In the genomic region with DNA sequence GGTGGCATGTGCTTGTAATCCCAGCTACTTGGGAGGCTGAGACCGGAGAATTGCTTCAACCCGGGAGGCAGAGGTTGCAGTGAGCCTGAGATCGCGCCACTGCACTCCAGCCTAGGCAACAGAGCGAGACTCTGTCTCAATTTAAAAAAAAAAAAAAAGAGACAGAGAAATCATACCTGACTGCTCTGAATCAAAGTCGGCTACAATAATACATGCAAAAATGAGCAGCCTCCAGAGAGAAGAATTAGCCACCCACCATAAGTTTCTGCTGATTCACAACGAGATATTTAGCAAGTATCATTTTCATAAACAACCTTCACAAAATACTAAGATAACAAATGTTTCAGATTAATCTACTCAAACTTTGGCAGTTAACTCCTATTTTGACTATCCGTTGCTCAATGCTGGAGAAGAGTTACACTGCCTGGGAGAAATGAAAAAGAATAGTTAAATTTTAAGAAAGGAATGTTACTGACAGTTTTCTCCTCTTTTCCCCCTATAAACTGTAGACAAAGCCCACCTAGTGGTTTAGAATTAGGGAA, we compare ENCODE assay signal across 12 cellular contexts. TPM values are rescaled to one million over a fixed set of nuclear protein-coding genes. Genes with fewer than 3 reads are reported as not detected.
A peak's percentile ranks its signal among the peaks of the same experiment; 100 is the strongest.
DNase-seq lines count a peak whose midpoint lies in the region; ATAC-seq and TF ChIP-seq lines count a peak whose summit lies in the region.
"Had no signal": no experiment of that assay in that cellular context is flagged by ENCODE, and none has a peak within 500 bp of the region (broad histone marks: within the 10 kb centered on the region; RNA-seq: fewer than 3 reads in every experiment).

No MANE protein-coding gene starts in this region.

- peaks cover 25% of the 10 kb centered on the region for H3K4me1 Mint-ChIP-seq in endodermal cell

- TF ChIP-seq CTCF in GM12865 (IDR thresholded peaks at IDR 0.05; ENCODE audit: insufficient read depth, low read depth, low read length, missing control alignments) = no peak
- TF ChIP-seq CTCF in endodermal cell (conservative IDR thresholded peaks at IDR 0.05) = no peak

- ATAC-seq in GM19324 (IDR thresholded peaks at IDR 0.05; ENCODE audit: low FRiP score, unreplicated experiment) = no peak

- H3K27me3 ChIP-seq in endodermal cell (ENCODE audit: control insufficient read depth, insufficient read depth, low read length, poor library complexity, severe bottlenecking) = no peaks in the 10 kb centered on the region

- no peaks in the 10 kb centered on the region for H3K4me1 ChIP-seq in endodermal cell (ENCODE audit: control insufficient read depth, insufficient read depth, low read length)

- H3K9me3 ChIP-seq in endodermal cell (ENCODE audit: control insufficient read depth, low read length) = no peaks in the 10 kb centered on the region
- H3K9me3 ChIP-seq: thoracic aorta had no signal

- WGBS in endodermal cell (ENCODE audit: insufficient coverage in 1 of 2, insufficient read length in 1 of 2), 2 experiments = 86 to 90% methylated on average over 6 to 8 of the region's 8 CpGs

- H3K27ac ChIP-seq in endodermal cell (ENCODE audit: low read depth, low read length) = peak overlapping the region; percentile 98
- H3K27ac ChIP-seq: epithelial cell of prostate had no signal

- peaks cover 3% of the 10 kb centered on the region for H3K36me3 Mint-ChIP-seq in endodermal cell (ENCODE audit: low read depth)

- H3K4me3 Mint-ChIP-seq in endodermal cell = no peak overlapping the region

- DNase-seq in GM12865 (ENCODE audit: low read depth) (peak; percentile 27), NCI-H526 treated with DMSO at 0.1 percent for 48 hours (lab: John Stamatoyannopoulos, UW) (peak; percentile 46), endodermal cell (no peak), skeletal muscle cell (ENCODE audit: low read depth) (no peak), Kasumi-1 (lab: John Stamatoyannopoulos, UW) (no peak)
- no peak for DNase-seq in activated T-cell treated with anti-CD3 and anti-CD28 coated beads, Interleukin-2, amount 50 U/mL, for 1 hour
- DNase-seq: GOT3; NK-92 treated with Interleukin-12 subunit alpha and Interleukin-12 subunit beta, amount 100 ng/mL, for 24 hours; T-helper 9 cell had no signal

- H3K9ac ChIP-seq in endodermal cell (ENCODE audit: extremely low read depth, low read length, poor library complexity, severe bottlenecking) = peak overlapping the region; percentile 67

- no peaks in the 10 kb centered on the region for H3K36me3 ChIP-seq in endodermal cell (ENCODE audit: control insufficient read depth, insufficient read depth, low read length)
- H3K36me3 ChIP-seq: thoracic aorta had no signal

- no peaks in the 10 kb centered on the region for H3K9me3 Mint-ChIP-seq in endodermal cell

- H3K27ac Mint-ChIP-seq in endodermal cell = no peak overlapping the region

- H3K4me3 ChIP-seq in GM12865 (ENCODE audit: low read depth, low read length) = no peak overlapping the region
- H3K4me3 ChIP-seq in endodermal cell (ENCODE audit: low read length) = peak overlapping the region; percentile 90
- H3K4me3 ChIP-seq in skeletal muscle cell (ENCODE audit: low read depth, low read length) = peak overlapping the region; percentile 83

- H3K27me3 Mint-ChIP-seq in endodermal cell (ENCODE audit: insufficient read depth) = no peaks in the 10 kb centered on the region

RNA-seq across cellular contexts. Expression of a gene that starts 1.5 kb away (rescaled TPM):
- 10 to 100 TPM; 29.7 to 36.9 TPM for total RNA-seq in endodermal cell
- 36.8 TPM for polyA plus RNA-seq in endodermal cell (2013, experiment 1 of 2)
- 33.2 TPM for polyA plus RNA-seq in endodermal cell (2013, experiment 2 of 2)

RNA-seq across cellular contexts. Expression of a gene that starts 30.3 kb away (rescaled TPM):
- 10 to 100 TPM; 44.0 to 59.2 TPM for total RNA-seq in endodermal cell
- polyA plus RNA-seq in endodermal cell (2013, experiment 1 of 2) = 29.7 TPM
- polyA plus RNA-seq in endodermal cell (2013, experiment 2 of 2) = 28.3 TPM

Comparison
In these comparisons a context has a peak if more than half of its experiments do, and no peak if none do; other contexts are left out.
1. DNase-seq: peak in GM12865 (single experiment) and NCI-H526 treated with DMSO at 0.1 percent for 48 hours (single experiment); none in endodermal cell (single experiment), skeletal muscle cell (single experiment), activated T-cell treated with anti-CD3 and anti-CD28 coated beads, Interleukin-2, amount 50 U/mL, for 1 hour (single experiment) and Kasumi-1 (0 of 2).